In the genomic region with DNA sequence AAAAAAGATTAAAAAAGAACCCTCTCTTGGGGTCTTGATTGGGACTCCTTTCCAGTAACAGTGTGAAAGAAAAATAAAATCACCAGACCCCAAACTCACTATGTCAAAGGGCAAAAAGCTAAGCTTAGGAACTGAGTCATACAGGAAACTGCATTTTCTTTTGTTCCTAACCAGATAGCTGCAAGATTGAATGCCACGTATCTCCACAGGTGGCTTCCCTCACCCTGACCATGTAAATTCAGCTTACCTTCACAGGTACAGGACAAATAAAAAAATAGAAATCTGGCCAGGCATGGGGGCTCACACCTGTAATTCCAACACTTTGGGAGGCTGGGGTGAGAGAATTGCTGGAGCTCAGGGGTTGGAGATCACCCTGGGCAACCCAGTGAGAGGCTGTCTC, we compare ENCODE assay signal across 14 cellular contexts. TPM values are rescaled to one million over a fixed set of nuclear protein-coding genes. Genes with fewer than 3 reads are reported as not detected.
A peak's percentile ranks its signal among the peaks of the same experiment; 100 is the strongest.
DNase-seq lines count a peak whose midpoint lies in the region; ATAC-seq and TF ChIP-seq lines count a peak whose summit lies in the region.
"Had no signal": no experiment of that assay in that cellular context is flagged by ENCODE, and none has a peak within 500 bp of the region (broad histone marks: within the 10 kb centered on the region; RNA-seq: fewer than 3 reads in every experiment).

No MANE protein-coding gene starts in this region.

- H2AK5ac ChIP-seq in H9 (ENCODE audit: insufficient read length, low read length) = no peak overlapping the region

- no peak overlapping the region for H2BK15ac ChIP-seq in H9 (ENCODE audit: low read depth, low read length)

- H3K56ac ChIP-seq in H9 (ENCODE audit: insufficient read length, low read depth, low read length) = no peak overlapping the region

- H3K4me3 Mint-ChIP-seq in H9 (peak overlapping the region in 1 of 2 experiments; percentile 26; a peak in 1 of 5 replicates), natural killer cell (no peak overlapping the region)

- H3K27me3 Mint-ChIP-seq in H9 (ENCODE audit: low read depth) = peaks cover 2% of the 10 kb centered on the region; the same call in 1 of the 2 replicates
- peaks cover 0 to 3% of the 10 kb centered on the region in 2 donors for H3K27me3 Mint-ChIP-seq in natural killer cell (ENCODE audit: low read depth in 2 of 2)

- H3K27ac Mint-ChIP-seq in H9 (peak overlapping the region in 2 of 3 experiments; percentile 73 to 86; a peak in 3 of 7 replicates), natural killer cell (no peak overlapping the region)

- TF ChIP-seq CTCF in H9 (conservative IDR thresholded peaks at IDR 0.05) = no peak
- no peak for TF ChIP-seq CTCF in epithelial cell of esophagus (IDR thresholded peaks at IDR 0.05; ENCODE audit: insufficient read depth, low read depth, low read length, missing control alignments)
- TF ChIP-seq CTCF in coronary artery (IDR thresholded peaks at IDR 0.05) = no peak
- no peak for TF ChIP-seq CTCF in natural killer cell (IDR thresholded peaks at IDR 0.05)

- no peak overlapping the region for H2BK20ac ChIP-seq in H9 (ENCODE audit: low read depth, low read length, poor library complexity, severe bottlenecking)

- H3K23ac ChIP-seq in H9 (ENCODE audit: insufficient read length, low read depth, low read length) = no peak overlapping the region

- WGBS in H9 (ENCODE audit: extremely low coverage, insufficient read length, low lambda C conversion rate) = no CpG with 5 or more reads among the region's 1 CpG

- no peak overlapping the region for H3T11ph ChIP-seq in H9 (ENCODE audit: low read length)

- H4K20me1 ChIP-seq in H9 (ENCODE audit: control insufficient read depth, insufficient read depth, insufficient read length) = no peaks in the 10 kb centered on the region

- no peak overlapping the region for H3K14ac ChIP-seq in H9 (ENCODE audit: insufficient read depth, low read length)

- H3K79me2 ChIP-seq in H9 (ENCODE audit: insufficient read depth, low read length) = no peaks in the 10 kb centered on the region

- H3K27me3 ChIP-seq in H9 (ENCODE audit: insufficient read depth, low read length) = no peaks in the 10 kb centered on the region
- H3K27me3 ChIP-seq: spleen, stomach had no signal

- H4K91ac ChIP-seq in H9 (ENCODE audit: insufficient read length, low read depth, low read length) = no peak overlapping the region

- intact Hi-C loops in natural killer cell (cut with micrococcal nuclease) = no loop called here

- H3K4me3 ChIP-seq in epithelial cell of esophagus (ENCODE audit: low read length) (no peak overlapping the region), coronary artery (no peak overlapping the region)
- H3K4me3 ChIP-seq: spleen, stomach had no signal

- H3K36me3 Mint-ChIP-seq in H9 (ENCODE audit: insufficient read depth in 1 of 3, low read depth in 3 of 3) (no peaks in the 10 kb centered on the region; a peak in 1 of 7 replicates), natural killer cell (no peaks in the 10 kb centered on the region)

- DNase-seq in A172 (ENCODE audit: low spot score) (peak; percentile 56), H9 (peak; percentile 50), SW480 (ENCODE audit: low spot score) (peak; percentile 61), epithelial cell of esophagus (ENCODE audit: low read depth) (peak; percentile 51), coronary artery (ENCODE audit: low spot score) (no peak), COR-L47 (lab: John Stamatoyannopoulos, UW) (no peak), natural killer cell (no peak), NCI-H510A treated with DMSO at 0.1 percent for 48 hours (lab: John Stamatoyannopoulos, UW) (no peak)
- DNase-seq: foreskin melanocyte, NCI-H1694 treated with DMSO at 0.1 percent for 48 hours, NCI-H446 treated with DMSO at 0.1 percent for 48 hours, spleen, stomach had no signal

- H4K8ac ChIP-seq in H9 (replicated peaks; ENCODE audit: insufficient read length, low read depth, low read length) = no peak overlapping the region

- no peaks in the 10 kb centered on the region for H3K9me3 ChIP-seq in H9 (ENCODE audit: control insufficient read depth, low read depth, low read length)

- H2BK12ac ChIP-seq in H9 (ENCODE audit: insufficient read length, low read depth, low read length) = no peak overlapping the region

- H2AFZ ChIP-seq in H9 (ENCODE audit: low read length) = no peak overlapping the region

- H3K18ac ChIP-seq in H9 (ENCODE audit: insufficient read length, low read depth, low read length) = no peak overlapping the region

- no peak overlapping the region for H2BK5ac ChIP-seq in H9 (ENCODE audit: insufficient read length, low read length)

- H3K23me2 ChIP-seq in H9 (ENCODE audit: insufficient read length, low read depth, low read length, poor library complexity, severe bottlenecking) = no peaks in the 10 kb centered on the region

- H3K9me3 Mint-ChIP-seq in H9 (peaks cover 5 to 6% of the 10 kb centered on the region in 2 experiments; a peak in 4 of 5 replicates), natural killer cell (no peaks in the 10 kb centered on the region)

- no peak for ATAC-seq in natural killer cell

- H3K4me2 ChIP-seq in H9 (ENCODE audit: insufficient read depth, insufficient read length, low read length) = no peak overlapping the region

- H3K9ac ChIP-seq in H9 (ENCODE audit: extremely low read depth, insufficient read length, low read length) = no peak overlapping the region

- H3K27ac ChIP-seq in H9 (ENCODE audit: insufficient read length, low read depth, low read length) (no peak overlapping the region), coronary artery (no peak overlapping the region)
- H3K27ac ChIP-seq: spleen, stomach, VCaP had no signal

- peaks cover 3% of the 10 kb centered on the region; the same call in 1 of the 2 replicates for H3K4me1 ChIP-seq in H9 (ENCODE audit: insufficient read depth, low read length)
- H3K4me1 ChIP-seq: spleen, stomach had no signal

- H3K4me1 Mint-ChIP-seq in H9 = peaks cover 36% of the 10 kb centered on the region in 2 experiments
- no peaks in the 10 kb centered on the region for H3K4me1 Mint-ChIP-seq in natural killer cell

- no peak overlapping the region for H2BK120ac ChIP-seq in H9 (ENCODE audit: low read depth, low read length, poor library complexity, severe bottlenecking)

- no peak overlapping the region for H4K5ac ChIP-seq in H9 (ENCODE audit: insufficient read length, low read depth, low read length)

- no peaks in the 10 kb centered on the region for H3K79me1 ChIP-seq in H9 (ENCODE audit: insufficient read depth, low read depth, low read length, poor library complexity, severe bottlenecking)

- H3K4ac ChIP-seq in H9 (ENCODE audit: low read depth, low read length) = no peak overlapping the region

RNA-seq across cellular contexts. Expression of gene EIF4H, which starts 32.5 kb away (rescaled TPM):
- total RNA-seq in A172 (2014; rRNA removed; shearing (Covaris generic)) = 457 and 480 TPM in 2 replicates
- total RNA-seq in H9 (2021) = 363 and 367 TPM in 2 replicates
- 100 to 1,000 TPM; 286 to 294 (median 294) TPM for total RNA-seq in natural killer cell

RNA-seq across cellular contexts. Expression of gene LIMK1, which starts 58.1 kb away (rescaled TPM):
- 104 and 113 TPM in 2 replicates for total RNA-seq in A172 (2014; rRNA removed; shearing (Covaris generic))
- total RNA-seq in H9 (2021) (63.0 and 63.8 TPM in 2 replicates), natural killer cell (10 to 100 TPM; 54.0 to 66.0 (median 55.0) TPM)

Comparison
In these comparisons a context has a peak if more than half of its experiments do, and no peak if none do; other contexts are left out.
1. DNase-seq: peak in A172 (single experiment), H9 (single experiment), SW480 (single experiment) and epithelial cell of esophagus (single experiment); none in coronary artery (single experiment), COR-L47 (single experiment), natural killer cell (single experiment) and NCI-H510A treated with DMSO at 0.1 percent for 48 hours (single experiment).
2. H3K27ac Mint-ChIP-seq: peak in H9 (2 of 3); none in natural killer cell (0 of 2).